ENCODE assay signal across 9 cellular contexts in genomic region chr1:200890818-200891773, GRCh38. TPM values are rescaled to one million over a fixed set of nuclear protein-coding genes. Genes with fewer than 3 reads are reported as not detected.
A peak's percentile ranks its signal among the peaks of the same experiment; 100 is the strongest.
DNase-seq lines count a peak whose midpoint lies in the region; ATAC-seq and FAIRE-seq lines count a peak whose summit lies in the region.
"Had no signal": no experiment of that assay in that cellular context is flagged by ENCODE, and none has a peak within 500 bp of the region (broad histone marks: within the 10 kb centered on the region; RNA-seq: fewer than 3 reads in every experiment).

No MANE protein-coding gene starts in this region.

- H3K4me3 ChIP-seq in H7 (ENCODE audit: insufficient read depth, low read depth, low read length) (peak overlapping the region; percentile 68), aorta (ENCODE audit: low read length in 2 of 2) (peak overlapping the region; percentile 18 to 42)

- no peak overlapping the region for H3K27ac ChIP-seq in aorta (ENCODE audit: low read depth in 1 of 2, low read length in 2 of 2)
- H3K27ac ChIP-seq: adrenal gland had no signal

- H3K9me3 ChIP-seq in aorta (ENCODE audit: control insufficient read depth, low read length) = no peaks in the 10 kb centered on the region
- H3K9me3 ChIP-seq: adrenal gland had no signal

- H3K4me3 Mint-ChIP-seq in effector memory CD8-positive, alpha-beta T cell = peak overlapping the region; percentile 68 to 74

- H3K9me3 Mint-ChIP-seq in effector memory CD8-positive, alpha-beta T cell = no peaks in the 10 kb centered on the region

- peaks cover 8% of the 10 kb centered on the region for H3K36me3 Mint-ChIP-seq in effector memory CD8-positive, alpha-beta T cell (ENCODE audit: insufficient read depth)

- WGBS in aorta, 2 donors = 1 to 3% methylated on average over 62 to 72 of the region's 72 CpGs

- no peaks in the 10 kb centered on the region for H3K4me1 ChIP-seq in aorta (ENCODE audit: control insufficient read depth in 1 of 2, insufficient read depth in 2 of 2, low read length in 2 of 2)

- H3K4me1 Mint-ChIP-seq in effector memory CD8-positive, alpha-beta T cell (ENCODE audit: low read depth in 2 of 2) = peaks cover 44 to 48% of the 10 kb centered on the region in 2 donors

- no peak for ATAC-seq in effector memory CD8-positive, alpha-beta T cell (replicated peaks)
- peak; percentile 72 for ATAC-seq in aorta (ENCODE audit: low FRiP score)
- ATAC-seq in GM19351 (IDR thresholded peaks at IDR 0.05; ENCODE audit: unreplicated experiment) = no peak

- H3K36me3 ChIP-seq in H7 (replicated peaks; ENCODE audit: control insufficient read depth, insufficient read depth, low read length) = no peaks in the 10 kb centered on the region
- H3K36me3 ChIP-seq in aorta (ENCODE audit: control insufficient read depth in 1 of 2, insufficient read depth in 2 of 2, low read length in 1 of 2) = no peaks in the 10 kb centered on the region
- H3K36me3 ChIP-seq: adrenal gland had no signal

- intact Hi-C loops in aorta (cut with DNase I) = no loop called here

- peaks cover 11 to 37% of the 10 kb centered on the region in 2 donors for H3K27me3 Mint-ChIP-seq in effector memory CD8-positive, alpha-beta T cell

- H3K27me3 ChIP-seq in H7 (ENCODE audit: control insufficient read depth, insufficient read depth, low read length) (0 out of 2 replicates have a peak, but pooled peaks cover 1% of the 10 kb centered on the region), aorta (ENCODE audit: control insufficient read depth in 1 of 2, insufficient read depth in 2 of 2, low read length in 1 of 2) (no peaks in the 10 kb centered on the region)

- peak overlapping the region; percentile 70 for H3K27ac Mint-ChIP-seq in effector memory CD8-positive, alpha-beta T cell

- no peak for FAIRE-seq in RCC 7860 (lab: Jason Lieb, UNC)

- peak; percentile 29 for DNase-seq in DMS 273 treated with DMSO at 0.1 percent for 48 hours (lab: John Stamatoyannopoulos, UW)
- DNase-seq in H7 = peak; percentile 91
- DNase-seq in RCC 7860 (ENCODE audit: low spot score) = peak; percentile 44
- DNase-seq in effector memory CD8-positive, alpha-beta T cell = no peak
- peak; percentile 17 for DNase-seq in midbrain (lab: John Stamatoyannopoulos, UW)
- peak; percentile 58 to 80 for DNase-seq in aorta
- DNase-seq in NCI-H510A (lab: John Stamatoyannopoulos, UW) = no peak

RNA-seq across cellular contexts. Expression of gene INAVA, which starts 3.6 kb away (rescaled TPM):
- 44.5 and 53.8 TPM in 2 replicates for total RNA-seq in H7 (2014; rRNA removed; shearing (Covaris generic))
- under 1 TPM; 0.36 to 0.45 TPM for total RNA-seq in aorta
- 10 to 100 TPM in 1 of 2 donors, under 1 TPM in 1; 0.46 to 23.3 TPM for polyA plus RNA-seq in aorta

RNA-seq across cellular contexts. Expression of gene GPR25, which starts 18.3 kb away (rescaled TPM):
- total RNA-seq in H7 (2014; rRNA removed; shearing (Covaris generic)) = not detected in 2 replicates
- total RNA-seq in aorta = not detected
- not detected for polyA plus RNA-seq in aorta
- polyA plus RNA-seq: adrenal gland had no signal

Comparison
In these comparisons a context has a peak if more than half of its experiments do, and no peak if none do; other contexts are left out.
1. DNase-seq: peak in DMS 273 treated with DMSO at 0.1 percent for 48 hours (single experiment), H7 (single experiment), RCC 7860 (single experiment), midbrain (single experiment) and aorta (2 of 2); none in effector memory CD8-positive, alpha-beta T cell (0 of 3) and NCI-H510A (single experiment).
2. RNA of gene INAVA, which starts 3.6 kb away (total RNA-seq): 44.5 to 53.8 TPM in H7; 0.36 to 0.45 TPM in aorta; every median in the first group is over 10 times any median in the second.